ENCODE assay signal across 20 cellular contexts in genomic region chr5:161541-162110, GRCh38. TPM values are rescaled to one million over a fixed set of nuclear protein-coding genes. Genes with fewer than 3 reads are reported as not detected.
"Had no signal": no experiment of that assay in that cellular context is flagged by ENCODE, and none has a peak within 500 bp of the region (broad histone marks: within the 10 kb centered on the region; RNA-seq: fewer than 3 reads in every experiment).

No MANE protein-coding gene starts in this region.

- H3K27me3 ChIP-seq: body of pancreas, hepatocyte, tibial nerve had no signal

- H3K9me3 ChIP-seq: body of pancreas, left ventricle myocardium inferior, tibial nerve had no signal

- H3K79me2 ChIP-seq: hepatocyte had no signal

- H3K4me3 Mint-ChIP-seq: activated CD4-positive, alpha-beta memory T cell treated with anti-CD3 and anti-CD28 coated beads for 36 hours; activated CD4-positive, alpha-beta T cell treated with anti-CD3 and anti-CD28 coated beads for 36 hours; activated CD8-positive, alpha-beta memory T cell treated with anti-CD3 and anti-CD28 coated beads, Interleukin-2, amount 10 ng/mL, durations not matched to agents 7 days and 5 days; activated naive CD8-positive, alpha-beta T cell; activated T-cell treated with anti-CD3 and anti-CD28 coated beads, Interleukin-2, amount 50 U/mL, for 24 hours; natural killer cell treated with Interleukin-12 subunit alpha and Interleukin-12 subunit beta and Interleukin-15 and Interleukin-18, amount 100 ng/mL, for 72 hours; stimulated activated effector memory CD8-positive, alpha-beta T cell treated with anti-CD3 and anti-CD28 coated beads, Interleukin-12 subunit alpha, Interleukin-12 subunit beta, amount 100 ng/mL, for 72 hours had no signal

- H3K4me3 ChIP-seq: body of pancreas, coronary artery, hepatocyte, left ventricle myocardium inferior, tibial nerve had no signal

- H3K36me3 Mint-ChIP-seq: activated CD4-positive, alpha-beta memory T cell treated with anti-CD3 and anti-CD28 coated beads for 36 hours; activated CD8-positive, alpha-beta memory T cell treated with anti-CD3 and anti-CD28 coated beads, Interleukin-2, amount 10 ng/mL, durations not matched to agents 7 days and 5 days; activated naive CD8-positive, alpha-beta T cell; natural killer cell treated with Interleukin-12 subunit alpha and Interleukin-12 subunit beta and Interleukin-15 and Interleukin-18, amount 100 ng/mL, for 72 hours; stimulated activated effector memory CD8-positive, alpha-beta T cell treated with anti-CD3 and anti-CD28 coated beads, Interleukin-12 subunit alpha, Interleukin-12 subunit beta, amount 100 ng/mL, for 72 hours had no signal

- FAIRE-seq: kidney had no signal

- H3K36me3 ChIP-seq: left ventricle myocardium inferior, tibial nerve had no signal

- H3K9me3 Mint-ChIP-seq: activated CD4-positive, alpha-beta memory T cell treated with anti-CD3 and anti-CD28 coated beads for 36 hours; activated T-cell treated with anti-CD3 and anti-CD28 coated beads, Interleukin-2, amount 50 U/mL, for 24 hours; natural killer cell treated with Interleukin-12 subunit alpha and Interleukin-12 subunit beta and Interleukin-15 and Interleukin-18, amount 100 ng/mL, for 72 hours; stimulated activated effector memory CD8-positive, alpha-beta T cell treated with anti-CD3 and anti-CD28 coated beads, Interleukin-12 subunit alpha, Interleukin-12 subunit beta, amount 100 ng/mL, for 72 hours had no signal

- DNase-seq: activated CD4-positive, alpha-beta memory T cell treated with anti-CD3 and anti-CD28 coated beads for 36 hours; activated CD4-positive, alpha-beta T cell treated with anti-CD3 and anti-CD28 coated beads for 36 hours; activated CD8-positive, alpha-beta memory T cell treated with anti-CD3 and anti-CD28 coated beads, Interleukin-2, amount 10 ng/mL, durations not matched to agents 7 days and 5 days; activated T-cell treated with anti-CD3 and anti-CD28 coated beads, Interleukin-2, amount 50 U/mL, for 24 hours; amniotic stem cell; body of pancreas; central memory CD4-positive, alpha-beta T cell; kidney; left ventricle myocardium inferior; mesenchymal stem cell; occipital lobe; T-helper 1 cell; T1000 had no signal

- ATAC-seq: activated CD4-positive, alpha-beta T cell treated with anti-CD3 and anti-CD28 coated beads for 36 hours; activated CD8-positive, alpha-beta memory T cell treated with anti-CD3 and anti-CD28 coated beads, Interleukin-2, amount 10 ng/mL, durations not matched to agents 7 days and 5 days; body of pancreas; esophagus mucosa; stimulated activated effector memory CD8-positive, alpha-beta T cell treated with anti-CD3 and anti-CD28 coated beads, Interleukin-12 subunit alpha, Interleukin-12 subunit beta, amount 100 ng/mL, for 72 hours had no signal

- H3K27ac Mint-ChIP-seq: activated CD4-positive, alpha-beta memory T cell treated with anti-CD3 and anti-CD28 coated beads for 36 hours; activated CD4-positive, alpha-beta T cell treated with anti-CD3 and anti-CD28 coated beads for 36 hours; activated CD8-positive, alpha-beta memory T cell treated with anti-CD3 and anti-CD28 coated beads, Interleukin-2, amount 10 ng/mL, durations not matched to agents 7 days and 5 days; activated naive CD8-positive, alpha-beta T cell; activated T-cell treated with anti-CD3 and anti-CD28 coated beads, Interleukin-2, amount 50 U/mL, for 24 hours; natural killer cell treated with Interleukin-12 subunit alpha and Interleukin-12 subunit beta and Interleukin-15 and Interleukin-18, amount 100 ng/mL, for 72 hours; stimulated activated effector memory CD8-positive, alpha-beta T cell treated with anti-CD3 and anti-CD28 coated beads, Interleukin-12 subunit alpha, Interleukin-12 subunit beta, amount 100 ng/mL, for 72 hours had no signal

- H3K27ac ChIP-seq: body of pancreas, coronary artery, hepatocyte, left ventricle myocardium inferior, tibial nerve had no signal

- H3K27me3 Mint-ChIP-seq: activated CD8-positive, alpha-beta memory T cell treated with anti-CD3 and anti-CD28 coated beads, Interleukin-2, amount 10 ng/mL, durations not matched to agents 7 days and 5 days had no signal

- H2AFZ ChIP-seq: hepatocyte had no signal

- H3K4me2 ChIP-seq: hepatocyte had no signal

- H3K4me1 ChIP-seq: body of pancreas, left ventricle myocardium inferior had no signal

- H3K4me1 Mint-ChIP-seq: activated CD4-positive, alpha-beta T cell treated with anti-CD3 and anti-CD28 coated beads for 36 hours; activated CD8-positive, alpha-beta memory T cell treated with anti-CD3 and anti-CD28 coated beads, Interleukin-2, amount 10 ng/mL, durations not matched to agents 7 days and 5 days had no signal

RNA-seq across cellular contexts. Expression of gene LRRC14B, which starts 29.7 kb away (rescaled TPM):
- total RNA-seq: activated CD4-positive, alpha-beta memory T cell treated with anti-CD3 and anti-CD28 coated beads for 36 hours; activated CD8-positive, alpha-beta memory T cell treated with anti-CD3 and anti-CD28 coated beads, Interleukin-2, amount 10 ng/mL, durations not matched to agents 7 days and 5 days; body of pancreas; esophagus mucosa; hepatocyte; kidney; natural killer cell treated with Interleukin-12 subunit alpha and Interleukin-12 subunit beta and Interleukin-15 and Interleukin-18, amount 100 ng/mL, for 72 hours; occipital lobe; tibial nerve had no signal
